Comparison of ENCODE assay signal across 25 cellular contexts in the genomic region with DNA sequence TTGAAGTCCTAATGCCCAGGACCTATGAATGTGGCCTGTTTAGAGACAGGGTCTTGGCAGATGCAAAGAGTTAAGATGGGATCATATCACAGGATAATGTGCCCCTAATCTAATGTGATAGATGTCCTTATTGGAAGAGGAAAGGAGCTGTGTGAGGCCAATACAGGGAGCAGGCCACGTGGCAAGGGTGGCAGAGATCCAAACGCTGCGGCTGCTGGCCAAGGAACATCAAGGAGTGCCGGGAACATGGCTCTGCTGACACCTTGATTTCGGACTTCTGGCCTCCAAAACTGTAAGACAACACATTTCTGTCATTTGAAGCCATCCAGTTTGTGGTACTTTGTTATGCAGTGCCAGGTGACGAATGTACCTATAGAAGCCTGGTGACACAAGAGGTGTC. TPM values are rescaled to one million over a fixed set of nuclear protein-coding genes. Genes with fewer than 3 reads are reported as not detected.
A peak's percentile ranks its signal among the peaks of the same experiment; 100 is the strongest.
DNase-seq lines count a peak whose midpoint lies in the region; ATAC-seq, FAIRE-seq and TF ChIP-seq lines count a peak whose summit lies in the region.
"Had no signal": no experiment of that assay in that cellular context is flagged by ENCODE, and none has a peak within 500 bp of the region (broad histone marks: within the 10 kb centered on the region; RNA-seq: fewer than 3 reads in every experiment).

No MANE protein-coding gene starts in this region.

- DNase-seq in Right ventricle myocardium inferior (ENCODE audit: missing footprints) (peak; percentile 63), left cardiac atrium (no peak), K562 (ENCODE audit: extremely low read depth in 1 of 4, low spot score in 3 of 4) (no peak), left colon (peak; percentile 47 to 71), tibial nerve (ENCODE audit: low spot score in 2 of 2) (peak; percentile 18 to 29), H7 (no peak)
- no peak for DNase-seq in activated CD8-positive, alpha-beta memory T cell treated with anti-CD3 and anti-CD28 coated beads, Interleukin-2, amount 50 U/mL, for 4 hours
- DNase-seq: ACHN; activated gamma-delta T cell treated with Interleukin-2 at 50 U/mL for 16 hours; BE2C; CD8-positive, alpha-beta T cell; DMS 273 treated with DMSO at 0.1 percent for 48 hours; effector memory CD4-positive, alpha-beta T cell; erythroblast; Karpas-422; NCI-H1417 treated with DMSO at 0.1 percent for 48 hours; SIG-M5; spleen; stimulated activated CD4-positive, alpha-beta T cell treated with anti-CD3 and anti-CD28 coated beads, Interleukin-2, amount 100 ng/mL, for 24 hours; tibial artery had no signal

- H4K20me1 ChIP-seq in K562 (replicated peaks; ENCODE audit: control insufficient read depth, insufficient read depth, low read length): no peaks in the 10 kb centered on the region

- H3K36me3 ChIP-seq in K562 (ENCODE audit: control insufficient read depth, insufficient read depth, low read length) (no peaks in the 10 kb centered on the region), tibial nerve (no peaks in the 10 kb centered on the region), gastroesophageal sphincter (no peaks in the 10 kb centered on the region), H7 (replicated peaks; ENCODE audit: control insufficient read depth, insufficient read depth, low read length) (no peaks in the 10 kb centered on the region)
- H3K36me3 ChIP-seq: BE2C, HAP-1, spleen, tibial artery had no signal

- FAIRE-seq in K562 (lab: Jason Lieb, UNC): no peak
- FAIRE-seq: colon, HepG2 had no signal

- intact Hi-C loops in Right ventricle myocardium inferior (cut with DNase I) (no loop called here), left cardiac atrium (cut with DNase I) (no loop called here), K562 (cut with micrococcal nuclease) (no loop called here), left colon (cut with DNase I, micrococcal nuclease) (no loop called here)

- no peak for TF ChIP-seq RAD21 in K562 (CRISPR knock-in tag; conservative IDR thresholded peaks at IDR 0.05 in 1 of 2, IDR thresholded peaks at IDR 0.05 in 1 of 2)

- H3K9me3 ChIP-seq in K562 (replicated peaks; ENCODE audit: control insufficient read depth, insufficient read depth, low read depth, low read length) (no peaks in the 10 kb centered on the region), tibial nerve (no peaks in the 10 kb centered on the region), gastroesophageal sphincter (no peaks in the 10 kb centered on the region)
- H3K9me3 ChIP-seq: BE2C, HAP-1, spleen, tibial artery had no signal

- no peak for TF ChIP-seq EP300 in K562 (IDR thresholded peaks at IDR 0.05; ENCODE audit: low read length)
- no peak for TF ChIP-seq EP300 in tibial nerve (IDR thresholded peaks at IDR 0.05)
- no peak for TF ChIP-seq EP300 in gastroesophageal sphincter (IDR thresholded peaks at IDR 0.05)

- no peak overlapping the region for H3K4me3 ChIP-seq in K562
- no peak overlapping the region for H3K4me3 ChIP-seq in tibial nerve
- H3K4me3 ChIP-seq in gastroesophageal sphincter: no peak overlapping the region
- no peak overlapping the region for H3K4me3 ChIP-seq in H7 (ENCODE audit: insufficient read depth, low read depth, low read length)
- H3K4me3 ChIP-seq: HAP-1, spleen, tibial artery had no signal

- H3K27ac ChIP-seq in K562 (ENCODE audit: extremely low read depth, low read depth, low read length) (no peak overlapping the region), tibial nerve (no peak overlapping the region), gastroesophageal sphincter (no peak overlapping the region)
- H3K27ac ChIP-seq: spleen, tibial artery had no signal

- no peak overlapping the region for H3K4me2 ChIP-seq in K562 (ENCODE audit: insufficient read depth, low read length)

- TF ChIP-seq POLR2A in K562 (conservative IDR thresholded peaks at IDR 0.05): no peak
- no peak for TF ChIP-seq POLR2A in tibial nerve (IDR thresholded peaks at IDR 0.05)
- no peak for TF ChIP-seq POLR2A in gastroesophageal sphincter (IDR thresholded peaks at IDR 0.05)

- H3K79me2 ChIP-seq in K562 (ENCODE audit: control insufficient read depth, insufficient read depth, low read length): no peaks in the 10 kb centered on the region

- ATAC-seq in Right ventricle myocardium inferior (no peak), left cardiac atrium (no peak), K562 (no peak), left colon (peak; percentile 86), gastroesophageal sphincter (no peak)
- ATAC-seq: HepG2, left lobe of liver had no signal

- POLR2A ChIA-PET in K562 (lab: Yijun Ruan, JAX): interaction anchor here (0.5 to 0.6 kb wide), 3 partner anchors 53 to 224 kb away, joined by 3 to 4 read pairs (median 3); no protein-coding TSS in a partner anchor

- H3K27me3 ChIP-seq in K562 (ENCODE audit: control insufficient read depth in 2 of 2, insufficient read depth in 2 of 2, low read length in 2 of 2) (no peaks in the 10 kb centered on the region), tibial nerve (no peaks in the 10 kb centered on the region), gastroesophageal sphincter (no peaks in the 10 kb centered on the region), H7 (ENCODE audit: control insufficient read depth, insufficient read depth, low read length) (no peaks in the 10 kb centered on the region)
- H3K27me3 ChIP-seq: BE2C, spleen, tibial artery had no signal

- TF ChIP-seq CTCF in K562 (IDR thresholded peaks at IDR 0.05 in 2 of 3, conservative IDR thresholded peaks at IDR 0.05 in 1 of 3; ENCODE audit: insufficient read depth in 2 of 3, low read depth in 1 of 3, low read length in 3 of 3) (no peak), tibial nerve (IDR thresholded peaks at IDR 0.05) (no peak), gastroesophageal sphincter (IDR thresholded peaks at IDR 0.05) (no peak)

- CTCF ChIA-PET in K562 (lab: Yijun Ruan, JAX; ENCODE audit: low intra/inter-chr PET ratio): no interaction called here

- no peaks in the 10 kb centered on the region for H3K9me1 ChIP-seq in K562 (ENCODE audit: control insufficient read depth, insufficient read depth, low read length)

- in situ Hi-C loops in K562 (cut with MboI): no loop called here

- no TSS peak for BruUV-seq in K562 (replicated peaks; lab: Mats Ljungman, UMichigan)

- 0 out of 4 replicates have a peak overlapping the region, but pooled peaks of 1 of the 2 experiments have one; percentile 23 for H3K9ac ChIP-seq in K562 (ENCODE audit: insufficient read depth in 1 of 2, low read depth in 2 of 2, low read length in 2 of 2)

- H3K4me1 ChIP-seq in K562 (replicated peaks in 1 of 2; ENCODE audit: control insufficient read depth in 2 of 2, insufficient read depth in 2 of 2, low read length in 2 of 2) (no peaks in the 10 kb centered on the region; a peak in 1 of 5 replicates), tibial nerve (no peaks in the 10 kb centered on the region), gastroesophageal sphincter (no peaks in the 10 kb centered on the region)
- H3K4me1 ChIP-seq: HAP-1, spleen, tibial artery had no signal

- 64% methylated on average over 6 of the region's 6 CpGs for WGBS in K562 (ENCODE audit: insufficient coverage, low coverage, missing lambda C conversion rate)
- WGBS in tibial nerve, 2 donors: 78 to 87% methylated on average over 6 of the region's 6 CpGs
- WGBS in gastroesophageal sphincter (ENCODE audit: low coverage in 1 of 2), 2 donors: 82 to 85% methylated on average over 6 of the region's 6 CpGs

- no peak overlapping the region for H2AFZ ChIP-seq in K562 (ENCODE audit: low read depth, low read length)

TF ChIP-seq in K562, 482 proteins besides CTCF, POLR2A, EP300 and RAD21:
- TF ChIP-seq BRCA1 (IDR thresholded peaks at IDR 0.05) (no peak), BRCA1 (CRISPR knock-in tag; IDR thresholded peaks at IDR 0.05) (no peak), PCBP1 (IDR thresholded peaks at IDR 0.05; ENCODE audit: low read depth, low read length, poor library complexity, severe bottlenecking) (no peak), PHF21A (IDR thresholded peaks at IDR 0.05; ENCODE audit: borderline replicate concordance, low read depth) (no peak), PHF8 (IDR thresholded peaks at IDR 0.05; ENCODE audit: borderline replicate concordance, low read length) (peak; percentile 18; the same call in 1 of the 2 replicates), SREBF2 (CRISPR knock-in tag; IDR thresholded peaks at IDR 0.05) (no peak)

RNA-seq across cellular contexts. Expression of a gene that starts 37.7 kb away (rescaled TPM):
- total RNA-seq in Right ventricle myocardium inferior (1.2 TPM), left cardiac atrium (1 to 10 TPM; 1.9 to 2.3 TPM), K562 (2014; rRNA removed) (93.8 and 109 TPM in 2 replicates), K562 (2014; rRNA removed; fragmentation: Illumina TruSeq; extraction: Trizol) (98.6 and 116 TPM in 2 replicates), K562 (2015; rRNA removed; fragmentation: Illumina TruSeq; extraction: Trizol) (82.7 and 88.5 TPM in 2 replicates), K562 (2021) (109 and 118 TPM in 2 replicates), left colon (10 to 100 TPM in 1 of 2 donors, 1 to 10 TPM in 1; 9.3 to 13.4 TPM), tibial nerve (1 to 10 TPM; 1.5 to 7.5 (median 3.3) TPM), gastroesophageal sphincter (1 to 10 TPM in 1 of 4 donors, under 1 TPM in 3; 0.62 to 1.5 (median 0.65) TPM)
- 140 and 431 TPM in 2 replicates for total RNA-seq in K562 (2011; cell fraction: chromatin; rRNA removed; ENCODE audit: low replicate concordance)
- total RNA-seq in K562 (2011; cell fraction: nucleolus; rRNA removed): 73.7 and 105 TPM in 2 replicates
- 141 and 150 TPM in 2 replicates for total RNA-seq in K562 (2011; cell fraction: nucleoplasm; rRNA removed)
- polyA plus RNA-seq in K562 (2011; rRNA removed) (172 and 175 TPM in 2 replicates), K562 (2014; fragmentation: Illumina TruSeq; extraction: Trizol) (146 and 170 TPM in 2 replicates), K562 (2014; fragmentation: Nextera tagmentation; extraction: Ambion mirVana) (10 to 100 TPM; 48.7 to 63.0 TPM), K562 (2014; rRNA removed) (137 and 157 TPM in 2 replicates)
- 52.3 and 86.8 TPM in 2 replicates for polyA plus RNA-seq in K562 (2011; cell fraction: cytosol; rRNA removed)
- 308 and 479 TPM in 2 replicates for polyA plus RNA-seq in K562 (2011; cell fraction: nucleus; rRNA removed)
- 96.3 and 101 TPM in 2 replicates for polyA plus RNA-seq in K562 (2012)
- 123 and 134 TPM in 2 replicates for polyA minus RNA-seq in K562 (2011; rRNA and poly(A)+ RNA removed)
- 54.2 and 59.2 TPM in 2 replicates for polyA minus RNA-seq in K562 (2011; cell fraction: cytosol; rRNA and poly(A)+ RNA removed)
- 83.7 and 175 TPM in 2 replicates for polyA minus RNA-seq in K562 (2011; cell fraction: nucleus; rRNA and poly(A)+ RNA removed)
- 18.4 and 19.2 TPM in 2 replicates for total RNA-seq in H7 (2014; rRNA removed; shearing (Covaris generic))

Comparison
In these comparisons a context has a peak if more than half of its experiments do, and no peak if none do; other contexts are left out.
1. DNase-seq: peak in Right ventricle myocardium inferior (single experiment), left colon (2 of 2) and tibial nerve (2 of 2); none in left cardiac atrium (single experiment), K562 (0 of 4), activated CD8-positive, alpha-beta memory T cell treated with anti-CD3 and anti-CD28 coated beads, Interleukin-2, amount 50 U/mL, for 4 hours (single experiment) and H7 (single experiment).